ENCODE assay signal across 9 cellular contexts in genomic region chr3:194306109-194306686, GRCh38. TPM values are rescaled to one million over a fixed set of nuclear protein-coding genes. Genes with fewer than 3 reads are reported as not detected.
DNase-seq lines count a peak whose midpoint lies in the region; ATAC-seq and TF ChIP-seq lines count a peak whose summit lies in the region.
"Had no signal": no experiment of that assay in that cellular context is flagged by ENCODE, and none has a peak within 500 bp of the region (broad histone marks: within the 10 kb centered on the region; RNA-seq: fewer than 3 reads in every experiment).

No MANE protein-coding gene starts in this region.

- H3K4me1 ChIP-seq in upper lobe of right lung: peaks cover 13% of the 10 kb centered on the region

- no peaks in the 10 kb centered on the region for H3K9me3 Mint-ChIP-seq in activated naive CD8-positive, alpha-beta T cell (ENCODE audit: low read depth)

- peaks cover 2% of the 10 kb centered on the region for H3K27me3 Mint-ChIP-seq in activated naive CD8-positive, alpha-beta T cell

- H3K36me3 ChIP-seq in upper lobe of right lung (no peaks in the 10 kb centered on the region), WERI-Rb-1 (no peaks in the 10 kb centered on the region)

- TF ChIP-seq CTCF in upper lobe of right lung (IDR thresholded peaks at IDR 0.05) (no peak), WERI-Rb-1 (IDR thresholded peaks at IDR 0.05; ENCODE audit: low read depth, low read length) (no peak)

- H3K4me3 ChIP-seq in upper lobe of right lung (no peak overlapping the region), WERI-Rb-1 (ENCODE audit: low read depth, low read length) (no peak overlapping the region)

- ATAC-seq in GM18867 (IDR thresholded peaks at IDR 0.05; ENCODE audit: unreplicated experiment): peak; percentile 40
- peak; percentile 49 for ATAC-seq in HG02759 (IDR thresholded peaks at IDR 0.05; ENCODE audit: unreplicated experiment)
- peak; percentile 27 for ATAC-seq in upper lobe of right lung

- DNase-seq in NCI-H2107 (lab: John Stamatoyannopoulos, UW) (peak; percentile 46), upper lobe of right lung (peak; percentile 53), WERI-Rb-1 (no peak), NCI-H2029 (lab: John Stamatoyannopoulos, UW) (no peak), SIG-M5 (lab: John Stamatoyannopoulos, UW) (no peak)

- H3K4me1 Mint-ChIP-seq in activated naive CD8-positive, alpha-beta T cell (ENCODE audit: low read depth): peaks cover 36% of the 10 kb centered on the region

- no peaks in the 10 kb centered on the region for H3K36me3 Mint-ChIP-seq in activated naive CD8-positive, alpha-beta T cell

- H3K9me3 ChIP-seq in upper lobe of right lung: no peaks in the 10 kb centered on the region
- H3K9me3 ChIP-seq in WERI-Rb-1 (ENCODE audit: severe bottlenecking): no peaks in the 10 kb centered on the region

- intact Hi-C loops in upper lobe of right lung (cut with DNase I): no loop called here

- H3K27ac ChIP-seq in upper lobe of right lung (no peak overlapping the region), WERI-Rb-1 (no peak overlapping the region)

- H3K27me3 ChIP-seq in upper lobe of right lung (no peaks in the 10 kb centered on the region), WERI-Rb-1 (ENCODE audit: insufficient read depth, low read depth, severe bottlenecking) (no peaks in the 10 kb centered on the region)

- peak overlapping the region; percentile 69 for H3K4me3 Mint-ChIP-seq in activated naive CD8-positive, alpha-beta T cell

- H3K27ac Mint-ChIP-seq in activated naive CD8-positive, alpha-beta T cell: peak overlapping the region; percentile 52

RNA-seq across cellular contexts. Expression of gene CPN2, which starts 44.9 kb away (rescaled TPM):
- not detected for total RNA-seq in upper lobe of right lung
- total RNA-seq: M059J had no signal

Comparison
In these comparisons a context has a peak if more than half of its experiments do, and no peak if none do; other contexts are left out.
1. DNase-seq: peak in NCI-H2107 (single experiment) and upper lobe of right lung (single experiment); none in WERI-Rb-1 (single experiment), NCI-H2029 (single experiment) and SIG-M5 (single experiment).
2. Peak in every context shown above with its lines, with median percentiles within 50 percentile points of each other: ATAC-seq.